1 cellular context compared by ENCODE assay signal in genomic region chr2:101026253-101026701, GRCh38.
TF ChIP-seq lines count a peak whose summit lies in the region.

No MANE protein-coding gene starts in this region.

TF ChIP-seq in endothelial cell of umbilical vein, 7 proteins besides CTCF, POLR2A, EP300 and RAD21:
- TF ChIP-seq EZH2 (IDR thresholded peaks at IDR 0.05; ENCODE audit: borderline replicate concordance, low read depth, low read length, severe bottlenecking) (no peak), MAX (IDR thresholded peaks at IDR 0.05; ENCODE audit: insufficient read depth, insufficient read length) (no peak), JUN (IDR thresholded peaks at IDR 0.05; ENCODE audit: borderline replicate concordance, insufficient read depth, insufficient read length, low read depth) (no peak), MYC (IDR thresholded peaks at IDR 0.05; ENCODE audit: low read depth, low read length) (no peak), GATA2 (IDR thresholded peaks at IDR 0.05; ENCODE audit: insufficient read depth, insufficient read length, low read depth, low read length) (no peak), POLR2AphosphoS5 (IDR thresholded peaks at IDR 0.05; ENCODE audit: insufficient read depth, low read depth, low read length) (no peak), FOS (IDR thresholded peaks at IDR 0.05; ENCODE audit: borderline replicate concordance, insufficient read depth, low read length) (no peak)
TF ChIP-seq in endothelial cell of umbilical vein: peak in this region for 0.
